ENCODE assay signal across 7 cellular contexts in the genomic region with DNA sequence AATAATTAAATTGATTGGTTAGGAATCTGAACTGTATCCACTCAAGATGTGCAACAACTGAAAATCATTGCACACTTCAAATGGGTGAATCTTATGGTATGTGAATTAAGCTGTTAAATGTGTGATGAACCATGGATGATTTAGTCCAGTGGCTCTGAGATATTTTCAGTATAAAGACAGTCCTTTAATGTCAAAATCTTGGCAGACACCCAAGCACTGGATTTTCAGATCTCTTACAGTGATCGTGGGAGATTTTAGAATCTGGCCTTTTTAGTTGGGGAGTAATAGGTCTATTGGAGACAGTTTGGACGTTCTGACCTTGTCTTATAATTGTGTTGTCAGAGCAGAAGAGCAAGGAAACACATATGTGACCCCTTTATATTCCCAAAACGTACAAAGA. TPM values are rescaled to one million over a fixed set of nuclear protein-coding genes. Genes with fewer than 3 reads are reported as not detected.
"Had no signal": no experiment of that assay in that cellular context is flagged by ENCODE, and none has a peak within 500 bp of the region (broad histone marks: within the 10 kb centered on the region; RNA-seq: fewer than 3 reads in every experiment).

No MANE protein-coding gene starts in this region.

RNA-seq across cellular contexts. Expression of gene SSX7, which starts 4.0 kb away (rescaled TPM):
- total RNA-seq: M059J, PC-3, Peyer's patch, Right ventricle myocardium inferior, RPMI7951, SJCRH30, SK-MEL-5 had no signal

RNA-seq across cellular contexts. Expression of gene SSX2, which starts 56.3 kb away (rescaled TPM):
- total RNA-seq: M059J, PC-3, Peyer's patch, Right ventricle myocardium inferior, RPMI7951, SJCRH30, SK-MEL-5 had no signal
